21 cellular contexts compared by ENCODE assay signal in the genomic region with DNA sequence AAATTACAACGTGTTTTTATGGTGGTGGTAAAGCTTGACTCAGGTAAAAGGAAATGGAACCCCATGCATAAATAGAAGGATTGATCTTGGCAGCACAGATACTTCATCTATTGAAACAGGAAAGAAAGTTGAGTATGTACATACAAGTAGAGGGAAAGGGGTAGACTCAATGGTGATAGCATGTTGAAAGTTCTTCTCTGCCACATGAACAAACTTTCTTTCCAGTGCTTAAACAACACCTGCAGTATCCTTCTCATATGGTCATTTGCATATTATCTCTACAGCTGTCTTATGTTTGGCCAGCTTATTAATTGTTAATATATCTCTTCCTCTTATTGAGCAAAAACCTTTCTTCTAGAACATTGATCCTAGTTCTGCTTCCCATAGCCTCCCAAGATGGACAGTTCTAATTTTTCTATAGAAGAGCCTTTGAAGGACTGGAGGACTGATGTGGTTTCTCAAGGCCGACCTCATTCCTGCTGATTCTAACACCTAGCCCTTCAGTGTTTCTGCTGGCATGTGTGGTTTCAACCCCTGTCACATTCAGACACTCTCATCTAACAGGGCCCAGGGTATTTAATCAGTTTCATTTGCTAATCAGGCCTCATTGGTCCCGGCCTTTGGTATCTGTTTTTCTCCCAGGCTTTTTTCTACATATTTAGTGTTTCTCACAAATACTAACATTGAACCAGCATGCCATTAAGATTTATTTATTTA.
DNase-seq lines count a peak whose midpoint lies in the region; ATAC-seq and TF ChIP-seq lines count a peak whose summit lies in the region.
"Had no signal": no experiment of that assay in that cellular context is flagged by ENCODE, and none has a peak within 500 bp of the region (broad histone marks: within the 10 kb centered on the region; RNA-seq: fewer than 3 reads in every experiment).

No MANE protein-coding gene starts in this region.

- ATAC-seq in GM18867 (IDR thresholded peaks at IDR 0.05; ENCODE audit: unreplicated experiment) (peak; percentile 92), GM21423 (IDR thresholded peaks at IDR 0.05; ENCODE audit: unreplicated experiment) (peak; percentile 84), HG02981 (IDR thresholded peaks at IDR 0.05; ENCODE audit: unreplicated experiment) (peak; percentile 78)
- ATAC-seq: naive thymus-derived CD4-positive, alpha-beta T cell; stimulated activated naive CD8-positive, alpha-beta T cell treated with anti-CD3 and anti-CD28 coated beads, Interleukin-15, Interleukin-2, amounts not matched to agents 100 U/mL and 50 U/mL, for 24 hours had no signal

- H3K36me3 ChIP-seq in OCI-LY7 (ENCODE audit: insufficient read depth, low read length): peaks cover 9% of the 10 kb centered on the region; the same call in 1 of the 2 replicates
- H3K36me3 ChIP-seq: prostate gland had no signal

- no peaks in the 10 kb centered on the region for H3K79me2 ChIP-seq in OCI-LY7 (ENCODE audit: insufficient read depth, low read depth, low read length)

- H3K27ac ChIP-seq in OCI-LY7 (ENCODE audit: low read depth, low read length, poor library complexity, severe bottlenecking): no peak overlapping the region
- H3K27ac ChIP-seq: HL-60, prostate gland had no signal

- no peaks in the 10 kb centered on the region for H3K9me2 ChIP-seq in OCI-LY7 (ENCODE audit: insufficient read depth, low read length)

- peaks cover 29% of the 10 kb centered on the region for H3K9me3 Mint-ChIP-seq in activated T-helper 2 cell treated with anti-CD3 and anti-CD28 coated beads, Interferon-gamma antibody, Interleukin-2, Interleukin-4, amounts not matched to agents 10 μg/mL and 5 μg/mL and 100 μg/mL, durations not matched to agents 14 hours and 24 hours and 36 hours

- H3K27me3 Mint-ChIP-seq in activated T-helper 2 cell treated with anti-CD3 and anti-CD28 coated beads, Interferon-gamma antibody, Interleukin-2, Interleukin-4, amounts not matched to agents 10 μg/mL and 5 μg/mL and 100 μg/mL, durations not matched to agents 14 hours and 24 hours and 36 hours (ENCODE audit: low read depth): no peaks in the 10 kb centered on the region
- H3K27me3 Mint-ChIP-seq: CD8-positive, alpha-beta memory T cell; naive thymus-derived CD4-positive, alpha-beta T cell had no signal

- H2AFZ ChIP-seq in OCI-LY7 (ENCODE audit: low read length): no peak overlapping the region

- H3K36me3 Mint-ChIP-seq in activated T-helper 2 cell treated with anti-CD3 and anti-CD28 coated beads, Interferon-gamma antibody, Interleukin-2, Interleukin-4, amounts not matched to agents 10 μg/mL and 5 μg/mL and 100 μg/mL, durations not matched to agents 14 hours and 24 hours and 36 hours (ENCODE audit: low read depth): peaks cover 11% of the 10 kb centered on the region

- no peak for TF ChIP-seq CTCF in OCI-LY7 (conservative IDR thresholded peaks at IDR 0.05; ENCODE audit: low read length)

- no peak overlapping the region for H3K4me3 ChIP-seq in OCI-LY7 (ENCODE audit: low read depth, low read length, poor library complexity, severe bottlenecking)
- H3K4me3 ChIP-seq: lung, prostate gland had no signal

- no TSS peak for BruUV-seq in OCI-LY7 (replicated peaks; lab: Mats Ljungman, UMichigan)

- no peaks in the 10 kb centered on the region for H3K4me1 Mint-ChIP-seq in activated T-helper 2 cell treated with anti-CD3 and anti-CD28 coated beads, Interferon-gamma antibody, Interleukin-2, Interleukin-4, amounts not matched to agents 10 μg/mL and 5 μg/mL and 100 μg/mL, durations not matched to agents 14 hours and 24 hours and 36 hours (ENCODE audit: low read depth)

- no peaks in the 10 kb centered on the region for H4K20me1 ChIP-seq in OCI-LY7 (ENCODE audit: insufficient read depth, low read length)

- peaks cover 11% of the 10 kb centered on the region for H3K4me1 ChIP-seq in OCI-LY7 (ENCODE audit: insufficient read depth, low read length, poor library complexity, severe bottlenecking)
- H3K4me1 ChIP-seq: prostate gland had no signal

- CTCF ChIA-PET in OCI-LY7 (lab: Charles Lee; ENCODE audit: unreplicated experiment): no interaction called here

- H3K4me2 ChIP-seq in OCI-LY7 (ENCODE audit: low read length): peak overlapping the region; percentile 3; the same call in 1 of the 2 replicates

- intact Hi-C loops in OCI-LY7 (cut with micrococcal nuclease; ENCODE audit: unreplicated experiment): no loop called here
- intact Hi-C loops in activated T-helper 2 cell treated with anti-CD3 and anti-CD28 coated beads, Interferon-gamma antibody, Interleukin-2, Interleukin-4, amounts not matched to agents 10 μg/mL and 5 μg/mL and 100 μg/mL, durations not matched to agents 14 hours and 24 hours and 36 hours (cut with micrococcal nuclease): no loop called here

- H3K9me3 ChIP-seq in OCI-LY7 (ENCODE audit: low read length): peaks cover 19% of the 10 kb centered on the region; the same call in 1 of the 2 replicates
- H3K9me3 ChIP-seq: prostate gland had no signal

- POLR2A ChIA-PET in OCI-LY7 (lab: Charles Lee): interaction anchor here (0.6 to 0.9 kb wide), 4 partner anchors 8 to 969 kb away, joined by 3 to 6 read pairs (median 4); no protein-coding TSS in a partner anchor

- H3K27ac Mint-ChIP-seq in activated T-helper 2 cell treated with anti-CD3 and anti-CD28 coated beads, Interferon-gamma antibody, Interleukin-2, Interleukin-4, amounts not matched to agents 10 μg/mL and 5 μg/mL and 100 μg/mL, durations not matched to agents 14 hours and 24 hours and 36 hours: no peak overlapping the region
- H3K27ac Mint-ChIP-seq: activated naive CD4-positive, alpha-beta T cell treated with anti-CD3 and anti-CD28 coated beads for 36 hours; naive thymus-derived CD4-positive, alpha-beta T cell; T-helper 2 cell treated with Interferon-gamma antibody and Interleukin-4, amounts not matched to agents 5 μg/mL and 100 μg/mL, for 36 hours had no signal

- H3K4me3 Mint-ChIP-seq in activated T-helper 2 cell treated with anti-CD3 and anti-CD28 coated beads, Interferon-gamma antibody, Interleukin-2, Interleukin-4, amounts not matched to agents 10 μg/mL and 5 μg/mL and 100 μg/mL, durations not matched to agents 14 hours and 24 hours and 36 hours (ENCODE audit: low read depth): no peak overlapping the region
- H3K4me3 Mint-ChIP-seq: activated naive CD4-positive, alpha-beta T cell treated with anti-CD3 and anti-CD28 coated beads for 36 hours; CD8-positive, alpha-beta memory T cell; naive thymus-derived CD4-positive, alpha-beta T cell; T-helper 2 cell treated with Interferon-gamma antibody and Interleukin-4, amounts not matched to agents 5 μg/mL and 100 μg/mL, for 36 hours had no signal

- DNase-seq in OCI-LY7 (ENCODE audit: low spot score): peak; percentile 27
- DNase-seq in cerebellar nuclear complex (lab: John Stamatoyannopoulos, UW): no peak
- no peak for DNase-seq in activated CD4-positive, alpha-beta T cell treated with anti-CD3 and anti-CD28 coated beads for 48 hours
- no peak for DNase-seq in activated T-helper 2 cell treated with anti-CD3 and anti-CD28 coated beads, Interferon-gamma antibody, Interleukin-2, Interleukin-4, amounts not matched to agents 10 μg/mL and 5 μg/mL and 100 μg/mL, durations not matched to agents 14 hours and 24 hours and 36 hours (ENCODE audit: low spot score)
- no peak for DNase-seq in NCI-H2171 treated with DMSO at 0.1 percent for 48 hours (lab: John Stamatoyannopoulos, UW)
- DNase-seq: activated CD8-positive, alpha-beta memory T cell treated with anti-CD3 and anti-CD28 coated beads, Interleukin-2, amount 50 U/mL, for 48 hours; activated naive CD4-positive, alpha-beta T cell treated with anti-CD3 and anti-CD28 coated beads for 36 hours; cortex of kidney; KG1; naive thymus-derived CD4-positive, alpha-beta T cell; NCI-H226; SHP77 treated with DMSO at 0.1 percent for 48 hours; stimulated activated naive CD8-positive, alpha-beta T cell treated with anti-CD3 and anti-CD28 coated beads, Interleukin-15, Interleukin-2, amounts not matched to agents 100 U/mL and 50 U/mL, for 24 hours had no signal
